In the genomic region with DNA sequence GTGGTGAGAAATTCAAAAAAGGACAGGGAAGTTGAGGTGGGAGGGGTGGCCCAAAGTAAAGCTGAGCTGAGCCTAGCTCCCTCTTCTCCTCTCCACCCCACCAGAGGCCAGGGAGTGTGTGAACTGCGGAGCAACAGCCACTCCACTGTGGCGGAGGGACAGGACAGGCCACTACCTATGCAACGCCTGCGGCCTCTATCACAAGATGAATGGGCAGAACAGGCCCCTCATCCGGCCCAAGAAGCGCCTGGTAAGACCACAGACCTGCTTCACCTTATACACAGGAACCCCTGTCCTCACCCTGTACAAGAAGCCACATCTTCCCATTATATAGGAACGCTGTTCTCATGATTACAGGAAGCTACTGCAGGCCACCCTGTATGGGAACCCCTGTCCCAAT, we compare ENCODE assay signal across 39 cellular contexts. TPM values are rescaled to one million over a fixed set of nuclear protein-coding genes. Genes with fewer than 3 reads are reported as not detected.
"Had no signal": no experiment of that assay in that cellular context is flagged by ENCODE, and none has a peak within 500 bp of the region (broad histone marks: within the 10 kb centered on the region; RNA-seq: fewer than 3 reads in every experiment).

No MANE protein-coding gene starts in this region.

- H3K36me3 ChIP-seq: MG63 had no signal

- H3K27me3 ChIP-seq: MG63 had no signal

- DNase-seq: Karpas-422, Kasumi-1, MG63, MM.1S, MV-4-11, NCI-H1048, NCI-H1092, NCI-H1092 treated with DMSO at 0.1 percent for 48 hours, NCI-H1105, NCI-H1105 treated with DMSO at 0.1 percent for 48 hours, NCI-H1417, NCI-H1417 treated with DMSO at 0.1 percent for 48 hours, NCI-H1436, NCI-H1436 treated with DMSO at 0.1 percent for 48 hours, NCI-H146, NCI-H1694, NCI-H1694 treated with DMSO at 0.1 percent for 48 hours, NCI-H187, NCI-H187 treated with DMSO at 0.1 percent for 48 hours, NCI-H1930, NCI-H2029, NCI-H2029 treated with DMSO at 0.1 percent for 48 hours, NCI-H2081, NCI-H2081 treated with DMSO at 0.1 percent for 48 hours, NCI-H2107, NCI-H2171, NCI-H2171 treated with DMSO at 0.1 percent for 48 hours, NCI-H2227 treated with DMSO at 0.1 percent for 48 hours, NCI-H226, NCI-H345, NCI-H446, NCI-H446 treated with DMSO at 0.1 percent for 48 hours, NCI-H510A, NCI-H510A treated with DMSO at 0.1 percent for 48 hours, NCI-H524 had no signal

- H3K9me3 ChIP-seq: MG63 had no signal

- H3K4me3 ChIP-seq: MG63 had no signal

RNA-seq across cellular contexts. Expression of gene GATA1, which starts 5.8 kb away (rescaled TPM):
- total RNA-seq: LHCN-M2, M059J, MCF 10A, NCI-H460 had no signal

RNA-seq across cellular contexts. Expression of gene GLOD5, which starts 30.7 kb away (rescaled TPM):
- total RNA-seq: LHCN-M2, M059J, MCF 10A, NCI-H460 had no signal

RNA-seq across cellular contexts. Expression of gene ERAS, which starts 34.1 kb away (rescaled TPM):
- total RNA-seq: LHCN-M2, M059J, MCF 10A had no signal
